Comparison of ENCODE assay signal across 10 cellular contexts in genomic region chr9:117424291-117424690, GRCh38.
"Had no signal": no experiment of that assay in that cellular context is flagged by ENCODE, and none has a peak within 500 bp of the region (broad histone marks: within the 10 kb centered on the region; RNA-seq: fewer than 3 reads in every experiment).

No MANE protein-coding gene starts in this region.

- H2AFZ ChIP-seq: GM23248, GM23338 had no signal

- FAIRE-seq: H54 had no signal

- H3K36me3 ChIP-seq: HAP-1 had no signal

- H3K4me3 ChIP-seq: GM23248, GM23338, HAP-1 had no signal

- H3K27ac ChIP-seq: GM23248 had no signal

- H3K4me1 ChIP-seq: HAP-1 had no signal

- H3K4me2 ChIP-seq: GM23338 had no signal

- H3K9me3 ChIP-seq: HAP-1 had no signal

- H3K9ac ChIP-seq: GM23248 had no signal

- DNase-seq: GM23248, GOT3, H7, H9, HCEC 1CT, HFFc6 had no signal

- ATAC-seq: GM23338, HCT116 had no signal
